In the genomic region with DNA sequence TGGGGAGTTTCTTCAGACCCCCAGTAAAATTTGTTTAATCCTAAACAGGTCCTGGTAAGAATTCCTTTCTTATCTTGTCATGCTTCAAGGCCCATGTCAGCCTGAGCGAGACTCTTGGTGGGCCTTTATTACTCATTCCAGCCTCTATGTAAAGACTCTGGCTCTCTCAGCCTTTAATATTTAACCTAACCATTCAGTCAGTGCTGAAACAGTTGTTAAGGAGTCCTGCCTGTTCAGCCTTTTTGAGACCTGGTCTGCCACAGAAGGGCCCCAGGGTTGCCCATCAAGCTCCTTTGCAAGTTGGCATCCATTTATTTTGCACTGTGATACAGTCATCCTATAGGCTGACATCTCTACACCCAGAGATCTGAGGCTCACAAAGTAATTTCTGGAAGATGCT, we compare ENCODE assay signal across 21 cellular contexts.
"Had no signal": no experiment of that assay in that cellular context is flagged by ENCODE, and none has a peak within 500 bp of the region (broad histone marks: within the 10 kb centered on the region; RNA-seq: fewer than 3 reads in every experiment).

No MANE protein-coding gene starts in this region.

- ATAC-seq: activated CD4-positive, alpha-beta T cell treated with anti-CD3 and anti-CD28 coated beads for 36 hours; activated naive CD8-positive, alpha-beta T cell treated with anti-CD3 and anti-CD28 coated beads, Interleukin-2, amount 50 U/mL, for 24 hours; left cardiac atrium; sciatic nerve had no signal

- H3K4me1 Mint-ChIP-seq: activated B cell treated with CpG ODN at 0.5 μM for 24 hours; activated CD4-positive, alpha-beta T cell treated with anti-CD3 and anti-CD28 coated beads for 36 hours; activated naive CD4-positive, alpha-beta T cell treated with anti-CD3 and anti-CD28 coated beads, Interleukin-2, amount 10 ng/mL, durations not matched to agents 7 days and 5 days; immature natural killer cell; memory B cell; naive B cell; neural crest cell had no signal

- H3K27ac Mint-ChIP-seq: activated B cell treated with CpG ODN at 0.5 μM for 24 hours; activated CD4-positive, alpha-beta T cell treated with anti-CD3 and anti-CD28 coated beads for 36 hours; activated naive CD4-positive, alpha-beta T cell treated with anti-CD3 and anti-CD28 coated beads, Interleukin-2, amount 10 ng/mL, durations not matched to agents 7 days and 5 days; activated naive CD8-positive, alpha-beta T cell treated with anti-CD3 and anti-CD28 coated beads, Interleukin-2, amount 50 U/mL, for 24 hours; brain; immature natural killer cell; memory B cell; naive B cell had no signal

- H3K4me1 ChIP-seq: upper lobe of left lung had no signal

- H3K9me3 Mint-ChIP-seq: activated naive CD4-positive, alpha-beta T cell treated with anti-CD3 and anti-CD28 coated beads, Interleukin-2, amount 10 ng/mL, durations not matched to agents 7 days and 5 days; activated naive CD8-positive, alpha-beta T cell treated with anti-CD3 and anti-CD28 coated beads, Interleukin-2, amount 50 U/mL, for 24 hours; memory B cell; neural crest cell had no signal

- H3K9me3 ChIP-seq: thoracic aorta had no signal

- H3K4me3 ChIP-seq: thoracic aorta, upper lobe of left lung had no signal

- H3K27ac ChIP-seq: thoracic aorta, upper lobe of left lung had no signal

- H3K27me3 Mint-ChIP-seq: activated naive CD4-positive, alpha-beta T cell treated with anti-CD3 and anti-CD28 coated beads, Interleukin-2, amount 10 ng/mL, durations not matched to agents 7 days and 5 days; activated naive CD8-positive, alpha-beta T cell treated with anti-CD3 and anti-CD28 coated beads, Interleukin-2, amount 50 U/mL, for 24 hours; memory B cell had no signal

- H3K27me3 ChIP-seq: upper lobe of left lung had no signal

- DNase-seq: activated B cell treated with CpG ODN at 0.5 μM for 24 hours; activated CD4-positive, alpha-beta T cell treated with anti-CD3 and anti-CD28 coated beads for 36 hours; activated CD4-positive, alpha-beta T cell treated with anti-CD3 and anti-CD28 coated beads, Interleukin-2, amount 50 U/mL, for 48 hours; activated effector memory CD4-positive, alpha-beta T cell treated with anti-CD3 and anti-CD28 coated beads, Interleukin-2, amount 50 U/mL, for 16 hours; activated naive CD4-positive, alpha-beta T cell treated with anti-CD3 and anti-CD28 coated beads, Interleukin-2, amount 10 ng/mL, durations not matched to agents 7 days and 5 days; activated naive CD8-positive, alpha-beta T cell treated with anti-CD3 and anti-CD28 coated beads, Interleukin-2, amount 50 U/mL, for 24 hours; anterior cingulate cortex; immature natural killer cell; left cardiac atrium; naive B cell; occipital lobe; stimulated activated CD4-positive, alpha-beta T cell treated with anti-CD3 and anti-CD28 coated beads, Interleukin-4, amount 100 ng/mL, for 1 hour; stimulated activated naive CD4-positive, alpha-beta T cell; T-helper 1 cell; T-helper 9 cell; upper lobe of left lung had no signal

- H3K36me3 ChIP-seq: thoracic aorta, upper lobe of left lung had no signal

- H3K36me3 Mint-ChIP-seq: activated naive CD4-positive, alpha-beta T cell treated with anti-CD3 and anti-CD28 coated beads, Interleukin-2, amount 10 ng/mL, durations not matched to agents 7 days and 5 days; brain; immature natural killer cell; memory B cell; naive B cell had no signal

- H3K4me3 Mint-ChIP-seq: activated B cell treated with CpG ODN at 0.5 μM for 24 hours; activated CD4-positive, alpha-beta T cell treated with anti-CD3 and anti-CD28 coated beads for 36 hours; activated naive CD4-positive, alpha-beta T cell treated with anti-CD3 and anti-CD28 coated beads, Interleukin-2, amount 10 ng/mL, durations not matched to agents 7 days and 5 days; activated naive CD8-positive, alpha-beta T cell treated with anti-CD3 and anti-CD28 coated beads, Interleukin-2, amount 50 U/mL, for 24 hours; brain; immature natural killer cell; memory B cell; naive B cell; neural crest cell had no signal
